9 cellular contexts compared by ENCODE assay signal in the genomic region with DNA sequence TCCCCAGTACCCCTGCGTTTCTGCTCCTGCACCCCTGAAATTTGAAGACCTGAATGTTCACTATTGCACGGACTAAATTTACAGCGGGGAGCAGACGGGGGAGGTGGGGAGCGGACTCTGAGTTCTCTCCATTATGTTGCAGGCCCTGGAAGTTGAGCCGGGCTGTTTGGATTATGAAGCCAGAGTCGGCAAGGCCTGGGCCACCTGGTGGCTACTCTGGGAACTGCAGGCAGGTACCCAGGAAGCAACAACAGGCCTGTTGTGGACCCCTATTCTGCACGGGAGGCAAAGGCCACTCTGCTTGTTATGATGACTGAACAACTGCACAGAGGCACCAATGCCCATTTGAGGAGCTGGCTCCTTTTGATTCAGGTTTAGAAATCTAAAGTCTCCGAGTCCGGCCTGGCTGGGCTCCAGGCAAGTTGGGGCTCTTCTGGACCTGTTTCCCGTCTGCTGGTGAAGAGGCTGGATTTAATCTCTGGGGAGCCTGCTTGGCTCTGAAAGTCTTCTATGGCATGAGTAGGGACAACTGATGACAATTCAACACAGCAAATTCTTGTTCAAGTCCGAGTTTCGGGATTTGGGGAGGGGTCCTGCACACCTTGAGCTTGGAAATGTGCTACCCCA. TPM values are rescaled to one million over a fixed set of nuclear protein-coding genes. Genes with fewer than 3 reads are reported as not detected.
A peak's percentile ranks its signal among the peaks of the same experiment; 100 is the strongest.
DNase-seq lines count a peak whose midpoint lies in the region; ATAC-seq and TF ChIP-seq lines count a peak whose summit lies in the region.
"Had no signal": no experiment of that assay in that cellular context is flagged by ENCODE, and none has a peak within 500 bp of the region (broad histone marks: within the 10 kb centered on the region; RNA-seq: fewer than 3 reads in every experiment).

No MANE protein-coding gene starts in this region.

- 52% methylated on average over 6 of the region's 13 CpGs for WGBS in suprapubic skin

- peak; percentile 87 for ATAC-seq in Panc1
- peak; percentile 66 for ATAC-seq in foreskin keratinocyte
- no peak for ATAC-seq in omental fat pad (ENCODE audit: low FRiP score)
- ATAC-seq in HG03460 (IDR thresholded peaks at IDR 0.05; ENCODE audit: unreplicated experiment) = no peak

- no peaks in the 10 kb centered on the region for H3K4me1 Mint-ChIP-seq in Caco-2 (ENCODE audit: low read depth, unreplicated experiment)
- no peaks in the 10 kb centered on the region for H3K4me1 Mint-ChIP-seq in activated T-helper 2 cell treated with anti-CD3 and anti-CD28 coated beads, Interferon-gamma antibody, Interleukin-2, Interleukin-4, amounts not matched to agents 10 μg/mL and 5 μg/mL and 100 μg/mL, durations not matched to agents 14 hours and 24 hours and 36 hours (ENCODE audit: low read depth)

- H3K9me3 ChIP-seq in Caco-2 (no peaks in the 10 kb centered on the region), Panc1 (ENCODE audit: control insufficient read depth, insufficient read depth, low read depth, low read length) (no peaks in the 10 kb centered on the region), suprapubic skin (no peaks in the 10 kb centered on the region)

- intact Hi-C loops in Caco-2 (cut with micrococcal nuclease; ENCODE audit: unreplicated experiment) (loop anchor here (1.0 kb wide), 1 partner anchor 238 kb away; no protein-coding TSS in a partner anchor), Panc1 (cut with micrococcal nuclease; ENCODE audit: unreplicated experiment) (loop anchor here (2.0 to 5.0 kb wide), 2 partner anchors 151 to 244 kb away; no protein-coding TSS in a partner anchor)
- intact Hi-C loops in activated T-helper 2 cell treated with anti-CD3 and anti-CD28 coated beads, Interferon-gamma antibody, Interleukin-2, Interleukin-4, amounts not matched to agents 10 μg/mL and 5 μg/mL and 100 μg/mL, durations not matched to agents 14 hours and 24 hours and 36 hours (cut with micrococcal nuclease) = loop anchor here (1.0 kb wide), 1 partner anchor 238 kb away; no protein-coding TSS in a partner anchor

- H3K9me3 Mint-ChIP-seq in Caco-2 (ENCODE audit: unreplicated experiment) = no peaks in the 10 kb centered on the region
- H3K9me3 Mint-ChIP-seq in activated T-helper 2 cell treated with anti-CD3 and anti-CD28 coated beads, Interferon-gamma antibody, Interleukin-2, Interleukin-4, amounts not matched to agents 10 μg/mL and 5 μg/mL and 100 μg/mL, durations not matched to agents 14 hours and 24 hours and 36 hours = no peaks in the 10 kb centered on the region

- no peak for TF ChIP-seq EP300 in suprapubic skin (IDR thresholded peaks at IDR 0.05)

- H3K27me3 ChIP-seq in Caco-2 (replicated peaks; ENCODE audit: control insufficient read depth, insufficient read depth, low read length) (no peaks in the 10 kb centered on the region), Panc1 (ENCODE audit: control insufficient read depth, insufficient read depth, low read length) (no peaks in the 10 kb centered on the region), foreskin keratinocyte (peaks cover 11% of the 10 kb centered on the region), suprapubic skin (peaks cover 12% of the 10 kb centered on the region)

- H3K27ac ChIP-seq in Panc1 (ENCODE audit: low read length) = no peak overlapping the region
- no peak overlapping the region for H3K27ac ChIP-seq in foreskin keratinocyte
- no peak overlapping the region for H3K27ac ChIP-seq in suprapubic skin

- no peaks in the 10 kb centered on the region for H3K36me3 Mint-ChIP-seq in Caco-2 (ENCODE audit: insufficient read depth, unreplicated experiment)
- no peaks in the 10 kb centered on the region for H3K36me3 Mint-ChIP-seq in activated T-helper 2 cell treated with anti-CD3 and anti-CD28 coated beads, Interferon-gamma antibody, Interleukin-2, Interleukin-4, amounts not matched to agents 10 μg/mL and 5 μg/mL and 100 μg/mL, durations not matched to agents 14 hours and 24 hours and 36 hours (ENCODE audit: low read depth)

- BruUV-seq in Caco-2 (replicated peaks; lab: Mats Ljungman, UMichigan) (no TSS peak), Panc1 (replicated peaks; lab: Mats Ljungman, UMichigan) (no TSS peak)

- H3K27me3 Mint-ChIP-seq in Caco-2 (ENCODE audit: insufficient read depth, unreplicated experiment) = peaks cover 11% of the 10 kb centered on the region
- H3K27me3 Mint-ChIP-seq in activated T-helper 2 cell treated with anti-CD3 and anti-CD28 coated beads, Interferon-gamma antibody, Interleukin-2, Interleukin-4, amounts not matched to agents 10 μg/mL and 5 μg/mL and 100 μg/mL, durations not matched to agents 14 hours and 24 hours and 36 hours (ENCODE audit: low read depth) = peaks cover 6% of the 10 kb centered on the region

- no peak overlapping the region for H3K27ac Mint-ChIP-seq in Caco-2 (ENCODE audit: unreplicated experiment)
- no peak overlapping the region for H3K27ac Mint-ChIP-seq in activated T-helper 2 cell treated with anti-CD3 and anti-CD28 coated beads, Interferon-gamma antibody, Interleukin-2, Interleukin-4, amounts not matched to agents 10 μg/mL and 5 μg/mL and 100 μg/mL, durations not matched to agents 14 hours and 24 hours and 36 hours

- POLR2A ChIA-PET in Caco-2 (lab: Charles Lee) = no interaction called here
- POLR2A ChIA-PET in Panc1 (lab: Charles Lee) = no interaction called here

- CTCF ChIA-PET in Caco-2 (lab: Charles Lee) = no interaction called here
- CTCF ChIA-PET in Panc1 (lab: Charles Lee) = no interaction called here

- no peaks in the 10 kb centered on the region for H3K36me3 ChIP-seq in Caco-2 (ENCODE audit: control insufficient read depth, insufficient read depth, low read length)
- no peaks in the 10 kb centered on the region for H3K36me3 ChIP-seq in Panc1 (ENCODE audit: control insufficient read depth, insufficient read depth, low read length)
- H3K36me3 ChIP-seq in suprapubic skin = no peaks in the 10 kb centered on the region

- H3K4me3 ChIP-seq in Caco-2 (ENCODE audit: low read depth, low read length) (no peak overlapping the region), Panc1 (ENCODE audit: low read depth in 2 of 2, low read length in 2 of 2) (no peak overlapping the region), suprapubic skin (no peak overlapping the region)

- no peak overlapping the region for H3K4me3 Mint-ChIP-seq in Caco-2 (ENCODE audit: unreplicated experiment)
- no peak overlapping the region for H3K4me3 Mint-ChIP-seq in activated T-helper 2 cell treated with anti-CD3 and anti-CD28 coated beads, Interferon-gamma antibody, Interleukin-2, Interleukin-4, amounts not matched to agents 10 μg/mL and 5 μg/mL and 100 μg/mL, durations not matched to agents 14 hours and 24 hours and 36 hours (ENCODE audit: low read depth)

- DNase-seq in Caco-2 = peak; percentile 68 to 80
- peak; percentile 35 for DNase-seq in HCEC 1CT
- DNase-seq in Panc1 (ENCODE audit: low read depth, low spot score) = peak; percentile 41
- DNase-seq in activated T-helper 2 cell treated with anti-CD3 and anti-CD28 coated beads, Interferon-gamma antibody, Interleukin-2, Interleukin-4, amounts not matched to agents 10 μg/mL and 5 μg/mL and 100 μg/mL, durations not matched to agents 14 hours and 24 hours and 36 hours (ENCODE audit: low spot score) = peak; percentile 38
- DNase-seq in foreskin keratinocyte = peak in 1 of 2 donors; percentile 28
- peak; percentile 89 for DNase-seq in omental fat pad (ENCODE audit: low spot score)
- DNase-seq in suprapubic skin (ENCODE audit: low spot score in 2 of 2) = peak; percentile 83 to 89

- TF ChIP-seq POLR2A in suprapubic skin (IDR thresholded peaks at IDR 0.05) = no peak

- H3K4me1 ChIP-seq in Caco-2 (no peaks in the 10 kb centered on the region; the same call in 1 of the 2 replicates), Panc1 (ENCODE audit: control insufficient read depth, insufficient read depth, low read length) (no peaks in the 10 kb centered on the region), foreskin keratinocyte (no peaks in the 10 kb centered on the region), suprapubic skin (peaks cover 7% of the 10 kb centered on the region)

- in situ Hi-C loops in Panc1 (cut with HindIII; ENCODE audit: low pct_unique_long_range_greater_than_20kb, low sequenced_read_pairs) = no loop called here

- TF ChIP-seq CTCF in Caco-2 (IDR thresholded peaks at IDR 0.05; ENCODE audit: insufficient read depth in 1 of 2, low read depth in 1 of 2, low read length in 1 of 2, severe bottlenecking in 1 of 2, unreplicated experiment in 1 of 2) (peak; percentile 93 to 95), Panc1 (IDR thresholded peaks at IDR 0.05) (peak; percentile 91), foreskin keratinocyte (conservative IDR thresholded peaks at IDR 0.05) (peak; percentile 78), omental fat pad (IDR thresholded peaks at IDR 0.05) (peak in 2 of 3 donors; percentile 68 to 69), suprapubic skin (IDR thresholded peaks at IDR 0.05) (peak; percentile 90 to 99)

RNA-seq across cellular contexts. Expression of a gene that starts 34.1 kb away (rescaled TPM):
- total RNA-seq in Caco-2 (2022) = not detected in 2 replicates
- total RNA-seq in Panc1 (2021; ENCODE audit: unreplicated experiment) = not detected
- polyA plus RNA-seq in Panc1 (2012; ENCODE audit: insufficient read length) = not detected
- total RNA-seq in activated T-helper 2 cell treated with anti-CD3 and anti-CD28 coated beads, Interferon-gamma antibody, Interleukin-2, Interleukin-4, amounts not matched to agents 10 μg/mL and 5 μg/mL and 100 μg/mL, durations not matched to agents 14 hours and 24 hours and 36 hours = not detected in 2 replicates
- not detected in 2 replicates for total RNA-seq in foreskin keratinocyte
- polyA plus RNA-seq in foreskin keratinocyte = not detected in 2 replicates
- total RNA-seq in omental fat pad = not detected
- total RNA-seq in suprapubic skin = not detected
- total RNA-seq: activated CD8-positive, alpha-beta memory T cell treated with anti-CD3 and anti-CD28 coated beads for 36 hours had no signal

Comparison
In these comparisons a context has a peak if more than half of its experiments do, and no peak if none do; other contexts are left out.
1. ATAC-seq: peak in Panc1 (single experiment) and foreskin keratinocyte (single experiment); none in omental fat pad (single experiment) and HG03460 (single experiment).
2. Peak in every context shown above with its lines, with median percentiles within 50 percentile points of each other: CTCF ChIP-seq.